12 cellular contexts compared by ENCODE assay signal in genomic region chr12:14836336-14837210, GRCh38. TPM values are rescaled to one million over a fixed set of nuclear protein-coding genes. Genes with fewer than 3 reads are reported as not detected.
DNase-seq lines count a peak whose midpoint lies in the region; ATAC-seq and TF ChIP-seq lines count a peak whose summit lies in the region.
"Had no signal": no experiment of that assay in that cellular context is flagged by ENCODE, and none has a peak within 500 bp of the region (broad histone marks: within the 10 kb centered on the region; RNA-seq: fewer than 3 reads in every experiment).

No MANE protein-coding gene starts in this region.

- H4K8ac ChIP-seq in mesenchymal stem cell (ENCODE audit: low read length), result peak overlapping the region; percentile 75

- H3F3A ChIP-seq in PC-3 (ENCODE audit: low read length, unreplicated experiment), result peaks cover 5% of the 10 kb centered on the region

- no peaks in the 10 kb centered on the region for H3K79me2 ChIP-seq in PC-3 (ENCODE audit: low read length)

- no TSS peak for BruUV-seq in Caco-2 (replicated peaks; lab: Mats Ljungman, UMichigan)
- BruUV-seq in PC-3 (replicated peaks; lab: Mats Ljungman, UMichigan), result no TSS peak

- H2AFZ ChIP-seq in PC-3 (ENCODE audit: low read length) (no peak overlapping the region; the same call in 1 of the 2 replicates), mesenchymal stem cell (ENCODE audit: low read depth, low read length) (no peak overlapping the region)

- CTCF ChIA-PET in Caco-2 (lab: Charles Lee) (no interaction called here), PC-3 (lab: Charles Lee) (no interaction called here)
- CTCF ChIA-PET in activated naive CD4-positive, alpha-beta T cell treated with anti-CD3 and anti-CD28 coated beads for 36 hours (lab: Charles Lee), result interaction anchor here (0.7 to 1.8 kb wide), 4 partner anchors 9 to 158 kb away, joined by 3 to 4 read pairs (median 3); no protein-coding TSS in a partner anchor

- peak overlapping the region; percentile 84 for H3K27ac ChIP-seq in PC-3 (ENCODE audit: low read length)
- peak overlapping the region; percentile 82 for H3K27ac ChIP-seq in mesenchymal stem cell (ENCODE audit: low read length, poor library complexity, severe bottlenecking)
- no peak overlapping the region for H3K27ac ChIP-seq in uterus

- TF ChIP-seq CTCF in Caco-2 (IDR thresholded peaks at IDR 0.05; ENCODE audit: insufficient read depth in 1 of 2, low read depth in 1 of 2, low read length in 1 of 2, severe bottlenecking in 1 of 2, unreplicated experiment in 1 of 2) (no peak), PC-3 (conservative IDR thresholded peaks at IDR 0.05; ENCODE audit: low read depth, low read length) (no peak), endothelial cell (IDR thresholded peaks at IDR 0.05; ENCODE audit: unreplicated experiment) (no peak), uterus (IDR thresholded peaks at IDR 0.05) (no peak)

- H3K4me2 ChIP-seq in PC-3 (ENCODE audit: low read length), result peak overlapping the region; percentile 71
- no peak overlapping the region for H3K4me2 ChIP-seq in mesenchymal stem cell (ENCODE audit: low read length, poor library complexity, severe bottlenecking)

- H3K27me3 Mint-ChIP-seq in Caco-2 (ENCODE audit: insufficient read depth, unreplicated experiment), result peaks cover 5% of the 10 kb centered on the region
- H3K27me3 Mint-ChIP-seq in endothelial cell (ENCODE audit: unreplicated experiment), result peaks cover 4% of the 10 kb centered on the region
- H3K27me3 Mint-ChIP-seq in activated naive CD4-positive, alpha-beta T cell treated with anti-CD3 and anti-CD28 coated beads for 36 hours (ENCODE audit: low read depth), result peaks cover 6% of the 10 kb centered on the region

- intact Hi-C loops in Caco-2 (cut with micrococcal nuclease; ENCODE audit: unreplicated experiment), result no loop called here
- intact Hi-C loops in PC-3 (cut with micrococcal nuclease), result no loop called here
- intact Hi-C loops in activated naive CD4-positive, alpha-beta T cell treated with anti-CD3 and anti-CD28 coated beads for 36 hours (cut with micrococcal nuclease), result no loop called here
- intact Hi-C loops in uterus (cut with DNase I; ENCODE audit: low total_unique reads), result no loop called here

- H2AK5ac ChIP-seq in mesenchymal stem cell (ENCODE audit: low read length, severe bottlenecking), result no peak overlapping the region

- H3K79me1 ChIP-seq in mesenchymal stem cell (replicated peaks; ENCODE audit: low read length, poor library complexity, severe bottlenecking), result no peaks in the 10 kb centered on the region

- H3K4me3 ChIP-seq in Caco-2 (ENCODE audit: low read depth, low read length), result no peak overlapping the region
- H3K4me3 ChIP-seq in PC-3 (ENCODE audit: low read length), result peak overlapping the region; percentile 39; the same call in 1 of the 2 replicates
- peak overlapping the region in 1 of 2 experiments; percentile 49 for H3K4me3 ChIP-seq in mesenchymal stem cell (ENCODE audit: insufficient read depth in 1 of 2, low read depth in 1 of 2, low read length in 2 of 2)
- no peak overlapping the region for H3K4me3 ChIP-seq in uterus

- peak overlapping the region in 1 of 2 experiments; percentile 37 for H2BK12ac ChIP-seq in mesenchymal stem cell (ENCODE audit: low read length in 2 of 2)

- peak overlapping the region in 1 of 2 experiments; percentile 46 for H3K18ac ChIP-seq in mesenchymal stem cell (ENCODE audit: low read depth in 1 of 2, low read length in 2 of 2)

- DNase-seq in Caco-2 (peak in 1 of 2 experiments; percentile 33), PC-3 (peak; percentile 79), endothelial cell (ENCODE audit: low spot score) (no peak), mesenchymal stem cell (peak; percentile 97), DMS79 (lab: John Stamatoyannopoulos, UW) (no peak), uterus (no peak)
- DNase-seq in activated naive CD4-positive, alpha-beta T cell treated with anti-CD3 and anti-CD28 coated beads for 36 hours, result no peak
- DNase-seq: DMS79 treated with DMSO at 0.1 percent for 48 hours, naive B cell, NCI-H1417 had no signal

- H3K4me3 Mint-ChIP-seq in Caco-2 (ENCODE audit: unreplicated experiment) (peak overlapping the region; percentile 37), endothelial cell (ENCODE audit: unreplicated experiment) (no peak overlapping the region)
- H3K4me3 Mint-ChIP-seq in activated naive CD4-positive, alpha-beta T cell treated with anti-CD3 and anti-CD28 coated beads for 36 hours, result no peak overlapping the region

- H3K36me3 ChIP-seq in Caco-2 (ENCODE audit: control insufficient read depth, insufficient read depth, low read length) (no peaks in the 10 kb centered on the region), PC-3 (ENCODE audit: low read depth, low read length) (no peaks in the 10 kb centered on the region), mesenchymal stem cell (ENCODE audit: control insufficient read depth in 1 of 2, insufficient read depth in 2 of 2, low read depth in 1 of 2, low read length in 2 of 2) (no peaks in the 10 kb centered on the region), uterus (no peaks in the 10 kb centered on the region)

- POLR2A ChIA-PET in Caco-2 (lab: Charles Lee), result no interaction called here
- POLR2A ChIA-PET in PC-3 (lab: Charles Lee; ENCODE audit: unreplicated experiment), result no interaction called here

- no peak overlapping the region for H3K14ac ChIP-seq in mesenchymal stem cell (ENCODE audit: low read length in 2 of 2)

- H3K9me3 Mint-ChIP-seq in Caco-2 (ENCODE audit: unreplicated experiment) (peaks cover 21% of the 10 kb centered on the region), endothelial cell (ENCODE audit: unreplicated experiment) (no peaks in the 10 kb centered on the region)
- no peaks in the 10 kb centered on the region for H3K9me3 Mint-ChIP-seq in activated naive CD4-positive, alpha-beta T cell treated with anti-CD3 and anti-CD28 coated beads for 36 hours

- no peaks in the 10 kb centered on the region for H3K9me3 ChIP-seq in Caco-2
- H3K9me3 ChIP-seq in PC-3 (ENCODE audit: low read length), result no peaks in the 10 kb centered on the region
- no peaks in the 10 kb centered on the region for H3K9me3 ChIP-seq in mesenchymal stem cell (ENCODE audit: control insufficient read depth, low read length)
- H3K9me3 ChIP-seq in uterus, result no peaks in the 10 kb centered on the region

- H3K27ac Mint-ChIP-seq in Caco-2 (ENCODE audit: unreplicated experiment), result peak overlapping the region; percentile 75
- peak overlapping the region; percentile 39 for H3K27ac Mint-ChIP-seq in endothelial cell (ENCODE audit: unreplicated experiment)
- no peak overlapping the region for H3K27ac Mint-ChIP-seq in activated naive CD4-positive, alpha-beta T cell treated with anti-CD3 and anti-CD28 coated beads for 36 hours
- H3K27ac Mint-ChIP-seq: naive B cell had no signal

- no peak overlapping the region for H2BK120ac ChIP-seq in mesenchymal stem cell (ENCODE audit: low read depth, low read length)

- H3K4ac ChIP-seq in mesenchymal stem cell (ENCODE audit: low read depth in 1 of 2, low read length in 2 of 2), result peak overlapping the region in 1 of 2 experiments; percentile 26

- peaks cover 30% of the 10 kb centered on the region for H3K4me1 ChIP-seq in Caco-2
- H3K4me1 ChIP-seq in PC-3 (ENCODE audit: insufficient read depth, low read length), result peaks cover 28% of the 10 kb centered on the region
- H3K4me1 ChIP-seq in mesenchymal stem cell (ENCODE audit: control insufficient read depth, insufficient read depth, low read depth, low read length), result peaks cover 1% of the 10 kb centered on the region
- no peaks in the 10 kb centered on the region for H3K4me1 ChIP-seq in uterus

- ATAC-seq in PC-3, result peak; percentile 97
- ATAC-seq in GM18858 (IDR thresholded peaks at IDR 0.05; ENCODE audit: unreplicated experiment), result no peak

- no peak for TF ChIP-seq POLR2A in uterus (IDR thresholded peaks at IDR 0.05)

- H3K27me3 ChIP-seq in Caco-2 (replicated peaks; ENCODE audit: control insufficient read depth, insufficient read depth, low read length), result no peaks in the 10 kb centered on the region
- H3K27me3 ChIP-seq in PC-3 (ENCODE audit: low read length), result no peaks in the 10 kb centered on the region
- no peaks in the 10 kb centered on the region for H3K27me3 ChIP-seq in mesenchymal stem cell (ENCODE audit: control insufficient read depth in 1 of 2, insufficient read depth in 1 of 2, low read length in 2 of 2)
- H3K27me3 ChIP-seq in uterus, result no peaks in the 10 kb centered on the region

- peak overlapping the region; percentile 82 for H4K91ac ChIP-seq in mesenchymal stem cell (ENCODE audit: low read length)

- H3K4me1 Mint-ChIP-seq in Caco-2 (ENCODE audit: low read depth, unreplicated experiment), result peaks cover 12% of the 10 kb centered on the region
- H3K4me1 Mint-ChIP-seq in endothelial cell (ENCODE audit: unreplicated experiment), result peaks cover 27% of the 10 kb centered on the region
- no peaks in the 10 kb centered on the region for H3K4me1 Mint-ChIP-seq in activated naive CD4-positive, alpha-beta T cell treated with anti-CD3 and anti-CD28 coated beads for 36 hours (ENCODE audit: low read depth)

- no peaks in the 10 kb centered on the region for H4K20me1 ChIP-seq in PC-3 (ENCODE audit: low read length)

- H3K9ac ChIP-seq in PC-3 (ENCODE audit: low read length), result 0 out of 2 replicates have a peak overlapping the region, but pooled peaks have one; percentile 9
- H3K9ac ChIP-seq in mesenchymal stem cell (ENCODE audit: low read length), result no peak overlapping the region

- no peak overlapping the region for H2BK5ac ChIP-seq in mesenchymal stem cell (ENCODE audit: low read depth, low read length, poor library complexity, severe bottlenecking)

- 0% methylated on average over 5 of the region's 7 CpGs for whole genome bisulfite sequencing in mesenchymal stem cell

- no peak overlapping the region for H2BK15ac ChIP-seq in mesenchymal stem cell (ENCODE audit: low read depth, poor library complexity, severe bottlenecking)

- H3K23ac ChIP-seq in mesenchymal stem cell (ENCODE audit: low read length in 2 of 2), result no peak overlapping the region

- H3K36me3 Mint-ChIP-seq in Caco-2 (ENCODE audit: insufficient read depth, unreplicated experiment), result no peaks in the 10 kb centered on the region
- H3K36me3 Mint-ChIP-seq in endothelial cell (ENCODE audit: low read depth, unreplicated experiment), result peaks cover 8% of the 10 kb centered on the region
- H3K36me3 Mint-ChIP-seq in activated naive CD4-positive, alpha-beta T cell treated with anti-CD3 and anti-CD28 coated beads for 36 hours (ENCODE audit: low read depth), result no peaks in the 10 kb centered on the region

- no peaks in the 10 kb centered on the region for H3K9me2 ChIP-seq in PC-3 (replicated peaks; ENCODE audit: low read length)

RNA-seq across cellular contexts. Expression of gene ART4, which starts 6.8 kb away (rescaled TPM):
- total RNA-seq in Caco-2 (2022) (0.19 and 0.57 TPM in 2 replicates), PC-3 (2014; rRNA removed) (not detected in 2 replicates), endothelial cell (ENCODE audit: unreplicated experiment) (3.5 TPM), uterus (1 to 10 TPM in 2 of 4 donors, under 1 TPM in 2; 0.51 to 3.7 (median 1.0) TPM)
- polyA plus RNA-seq in mesenchymal stem cell (2013, experiment 1 of 2), result 0.04 TPM
- 0.03 TPM for polyA plus RNA-seq in mesenchymal stem cell (2013, experiment 2 of 2)
- total RNA-seq in activated naive CD4-positive, alpha-beta T cell treated with anti-CD3 and anti-CD28 coated beads for 36 hours, result not detected
- total RNA-seq: T-helper 1 cell treated with Interleukin-12 subunit alpha and Interleukin-12 subunit beta and Interleukin-4 antibody, amounts not matched to agents 30 ng/mL and 1 ng/mL, for 36 hours had no signal

RNA-seq across cellular contexts. Expression of gene SMCO3, which starts 22.6 kb away (rescaled TPM):
- total RNA-seq in Caco-2 (2022), result not detected in 2 replicates
- total RNA-seq in PC-3 (2014; rRNA removed), result not detected in 2 replicates
- 0.13 TPM for total RNA-seq in endothelial cell (ENCODE audit: unreplicated experiment)
- 0.26 TPM for polyA plus RNA-seq in mesenchymal stem cell (2013, experiment 1 of 2)
- 0.19 TPM for polyA plus RNA-seq in mesenchymal stem cell (2013, experiment 2 of 2)
- total RNA-seq in activated naive CD4-positive, alpha-beta T cell treated with anti-CD3 and anti-CD28 coated beads for 36 hours, result not detected
- total RNA-seq in uterus, result 1 to 10 TPM in 1 of 4 donors, not detected in 3; 2.9 TPM
- total RNA-seq: T-helper 1 cell treated with Interleukin-12 subunit alpha and Interleukin-12 subunit beta and Interleukin-4 antibody, amounts not matched to agents 30 ng/mL and 1 ng/mL, for 36 hours had no signal

RNA-seq across cellular contexts. Expression of gene C12orf60, which starts 33.1 kb away (rescaled TPM):
- total RNA-seq in Caco-2 (2022), result 1.8 and 2.8 TPM in 2 replicates
- 0.29 and 0.47 TPM in 2 replicates for total RNA-seq in PC-3 (2014; rRNA removed)
- 1.8 TPM for total RNA-seq in endothelial cell (ENCODE audit: unreplicated experiment)
- polyA plus RNA-seq in mesenchymal stem cell (2013, experiment 1 of 2), result 1.8 TPM
- polyA plus RNA-seq in mesenchymal stem cell (2013, experiment 2 of 2), result 1.4 TPM
- total RNA-seq in activated naive CD4-positive, alpha-beta T cell treated with anti-CD3 and anti-CD28 coated beads for 36 hours, result 1 to 10 TPM; 2.0 to 3.1 TPM
- total RNA-seq in uterus, result 10 to 100 TPM in 1 of 4 donors, 1 to 10 TPM in 1, under 1 TPM in 2; 0.77 to 16.5 (median 0.95) TPM

RNA-seq across cellular contexts. Expression of gene WBP11, which starts 33.3 kb away (rescaled TPM):
- total RNA-seq in Caco-2 (2022) (159 and 184 TPM in 2 replicates), PC-3 (2014; rRNA removed) (20.0 and 21.4 TPM in 2 replicates), endothelial cell (ENCODE audit: unreplicated experiment) (64.6 TPM), uterus (10 to 100 TPM in 3 of 4 donors, 1 to 10 TPM in 1; 9.5 to 44.0 (median 15.3) TPM)
- 58.2 TPM for polyA plus RNA-seq in mesenchymal stem cell (2013, experiment 1 of 2)
- 50.6 TPM for polyA plus RNA-seq in mesenchymal stem cell (2013, experiment 2 of 2)
- total RNA-seq in activated naive CD4-positive, alpha-beta T cell treated with anti-CD3 and anti-CD28 coated beads for 36 hours, result 100 to 1,000 TPM; 105 to 115 TPM

RNA-seq across cellular contexts. Expression of gene MGP, which starts 49.1 kb away (rescaled TPM):
- total RNA-seq in Caco-2 (2022), result not detected in 2 replicates
- 0.22 and 2.1 TPM in 2 replicates for total RNA-seq in PC-3 (2014; rRNA removed)
- total RNA-seq in endothelial cell (ENCODE audit: unreplicated experiment), result 0.26 TPM
- polyA plus RNA-seq in mesenchymal stem cell (2013, experiment 1 of 2), result 4.0 TPM
- 4.8 TPM for polyA plus RNA-seq in mesenchymal stem cell (2013, experiment 2 of 2)
- not detected for total RNA-seq in activated naive CD4-positive, alpha-beta T cell treated with anti-CD3 and anti-CD28 coated beads for 36 hours
- total RNA-seq in uterus, result 1,000 to 10,000 TPM in 2 of 4 donors, 100 to 1,000 TPM in 2; 136 to 2,566 (median 1,232) TPM

Comparison
In these comparisons a context has a peak if more than half of its experiments do, and no peak if none do; other contexts are left out.
1. DNase-seq: peak in PC-3 (single experiment) and mesenchymal stem cell (single experiment); none in endothelial cell (single experiment), activated naive CD4-positive, alpha-beta T cell treated with anti-CD3 and anti-CD28 coated beads for 36 hours (single experiment), DMS79 (single experiment) and uterus (0 of 2).
2. H3K27ac ChIP-seq: peak in PC-3 (single experiment) and mesenchymal stem cell (single experiment); none in uterus (0 of 2).